In the genomic region with DNA sequence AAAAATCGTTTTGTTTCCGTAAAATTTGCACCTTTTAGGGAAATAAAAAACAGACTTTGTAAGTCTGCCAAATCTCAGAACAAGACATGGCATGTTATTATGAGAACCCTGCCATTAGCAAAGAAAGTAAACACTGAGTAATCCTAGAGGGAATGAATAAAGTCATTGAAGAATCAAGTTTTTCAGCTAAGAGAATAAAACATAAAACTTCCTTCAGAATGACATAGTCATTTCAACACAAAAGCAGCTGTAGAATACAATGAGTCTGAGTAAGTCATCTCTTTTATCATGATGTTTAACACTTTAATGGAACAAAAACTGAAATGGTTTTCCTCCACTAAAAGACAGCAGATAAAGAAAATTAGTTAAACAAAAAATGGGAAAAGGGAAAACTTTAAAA, we compare ENCODE assay signal across 10 cellular contexts. TPM values are rescaled to one million over a fixed set of nuclear protein-coding genes. Genes with fewer than 3 reads are reported as not detected.
A peak's percentile ranks its signal among the peaks of the same experiment; 100 is the strongest.
DNase-seq lines count a peak whose midpoint lies in the region; ATAC-seq, FAIRE-seq and TF ChIP-seq lines count a peak whose summit lies in the region.
"Had no signal": no experiment of that assay in that cellular context is flagged by ENCODE, and none has a peak within 500 bp of the region (broad histone marks: within the 10 kb centered on the region; RNA-seq: fewer than 3 reads in every experiment).

No MANE protein-coding gene starts in this region.

- FAIRE-seq in A549 (lab: Jason Lieb, UNC): no peak

- H3K4me1 ChIP-seq in A549: peaks cover 93% of the 10 kb centered on the region

- H3K9me3 ChIP-seq in A549: no peaks in the 10 kb centered on the region

- DNase-seq in A549 (ENCODE audit: low read depth in 1 of 2, low spot score in 1 of 2): peak in 1 of 2 experiments; percentile 69
- DNase-seq in LHCN-M2 (ENCODE audit: low read depth): peak; percentile 82
- DNase-seq in choroid plexus epithelial cell (ENCODE audit: low read depth): peak; percentile 60
- DNase-seq in left lobe of liver (ENCODE audit: low spot score): no peak
- no peak for DNase-seq in C1 segment of cervical spinal cord (lab: John Stamatoyannopoulos, UW)
- no peak for DNase-seq in HUDEP-2 (lab: John Stamatoyannopoulos, UW; ENCODE audit: unreplicated experiment in 76 of 76)
- DNase-seq: activated naive CD4-positive, alpha-beta T cell treated with anti-CD3 and anti-CD28 coated beads, Interleukin-2, amount 50 U/mL, for 16 hours had no signal

- peak in 1 of 2 experiments; percentile 63; a peak in 1 of 5 replicates for TF ChIP-seq EP300 in A549 (IDR thresholded peaks at IDR 0.05)

- no peak for TF ChIP-seq RAD21 in A549 (conservative IDR thresholded peaks at IDR 0.05 in 1 of 2, IDR thresholded peaks at IDR 0.05 in 1 of 2)

- H3K27me3 ChIP-seq in layer of hippocampus (ENCODE audit: control insufficient read depth, insufficient read depth, low read length): no peaks in the 10 kb centered on the region

- H3K27ac ChIP-seq in A549 (peak overlapping the region; percentile 71 to 86), layer of hippocampus (ENCODE audit: low read depth, low read length) (peak overlapping the region; percentile 69)
- H3K27ac ChIP-seq: C4-2B had no signal

- no peak overlapping the region for H3K4me3 ChIP-seq in A549
- H3K4me3 ChIP-seq in choroid plexus epithelial cell (ENCODE audit: low read depth, low read length): no peak overlapping the region

- peak overlapping the region; percentile 57 for H3K4me2 ChIP-seq in A549

- TF ChIP-seq CTCF in A549 (IDR thresholded peaks at IDR 0.05) (no peak), choroid plexus epithelial cell (conservative IDR thresholded peaks at IDR 0.05; ENCODE audit: low read depth, low read length) (no peak)

- CTCF ChIA-PET in A549 (lab: Yijun Ruan, JAX): interaction anchor here (1.1 kb wide), 2 partner anchors 45 to 104 kb away, joined by 3 read pairs; no protein-coding TSS in a partner anchor

- 0% methylated on average over 2 of the region's 2 CpGs for WGBS in A549 (ENCODE audit: missing lambda C conversion rate)

- no peak for TF ChIP-seq POLR2A in A549 (IDR thresholded peaks at IDR 0.05; ENCODE audit: low read length)

- ATAC-seq in A549 (peak; percentile 77 to 79), left lobe of liver (no peak), HG02642 (IDR thresholded peaks at IDR 0.05; ENCODE audit: poor library complexity, unreplicated experiment) (no peak)

- POLR2A ChIA-PET in A549 (lab: Yijun Ruan, JAX): interaction anchor here (1.2 kb wide), 1 partner anchor 10 kb away, joined by 4 read pairs; a partner anchor contains a TSS

TF ChIP-seq in A549, 52 proteins besides CTCF, POLR2A, EP300 and RAD21:
- TF ChIP-seq HOXB13 (CRISPR knock-in tag; IDR thresholded peaks at IDR 0.05; ENCODE audit: low read depth) (no peak), ZSCAN20 (CRISPR knock-in tag; IDR thresholded peaks at IDR 0.05) (no peak), JUNB (IDR thresholded peaks at IDR 0.05) (peak; percentile 82), EHF (CRISPR knock-in tag; IDR thresholded peaks at IDR 0.05) (no peak), HDAC2 (IDR thresholded peaks at IDR 0.05) (no peak), RFX5 (IDR thresholded peaks at IDR 0.05) (no peak), RARB (CRISPR knock-in tag; IDR thresholded peaks at IDR 0.05) (no peak), SMC3 (IDR thresholded peaks at IDR 0.05) (no peak), TFCP2L1 (CRISPR knock-in tag; IDR thresholded peaks at IDR 0.05) (no peak), PHF8 (IDR thresholded peaks at IDR 0.05; ENCODE audit: borderline replicate concordance, low read depth) (no peak), JUN (IDR thresholded peaks at IDR 0.05) (0 out of 5 replicates have a peak, but pooled peaks of 1 of the 2 experiments have one; percentile 65), TP53 (CRISPR knock-in tag; IDR thresholded peaks at IDR 0.05) (no peak), HOXB5 (CRISPR knock-in tag; IDR thresholded peaks at IDR 0.05) (no peak), GATA3 (IDR thresholded peaks at IDR 0.05; ENCODE audit: borderline replicate concordance) (peak; percentile 76; the same call in 1 of the 2 replicates), MAFK (IDR thresholded peaks at IDR 0.05; ENCODE audit: partially characterized antibody) (no peak), ESRRA (IDR thresholded peaks at IDR 0.05; ENCODE audit: borderline replicate concordance, low read length) (no peak), NFE2L2 (conservative IDR thresholded peaks at IDR 0.05; ENCODE audit: low read length) (no peak), FOSL2 (IDR thresholded peaks at IDR 0.05) (peak; percentile 46; the same call in 1 of the 2 replicates), FOSL2 (CRISPR knock-in tag; IDR thresholded peaks at IDR 0.05) (peak; percentile 74), CBX2 (IDR thresholded peaks at IDR 0.05; ENCODE audit: borderline replicate concordance, low read depth) (no peak), HEYL (CRISPR knock-in tag; IDR thresholded peaks at IDR 0.05) (no peak), NPAS2 (CRISPR knock-in tag; IDR thresholded peaks at IDR 0.05; ENCODE audit: borderline replicate concordance) (no peak), CEBPB (IDR thresholded peaks at IDR 0.05) (0 out of 4 replicates have a peak, but pooled peaks have one; percentile 4 to 21), SREBF2 (IDR thresholded peaks at IDR 0.05) (no peak), MYC (IDR thresholded peaks at IDR 0.05; ENCODE audit: borderline replicate concordance, low read length) (no peak), KDM1A (IDR thresholded peaks at IDR 0.05; ENCODE audit: low read depth) (no peak), RNF2 (IDR thresholded peaks at IDR 0.05; ENCODE audit: borderline replicate concordance, low read depth) (no peak), HOXA7 (CRISPR knock-in tag; IDR thresholded peaks at IDR 0.05) (no peak)
- TF ChIP-seq, protein P1, sequence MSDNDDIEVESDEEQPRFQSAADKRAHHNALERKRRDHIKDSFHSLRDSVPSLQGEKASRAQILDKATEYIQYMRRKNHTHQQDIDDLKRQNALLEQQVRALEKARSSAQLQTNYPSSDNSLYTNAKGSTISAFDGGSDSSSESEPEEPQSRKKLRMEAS (IDR thresholded peaks at IDR 0.05): no peak
- TF ChIP-seq, protein P2, sequence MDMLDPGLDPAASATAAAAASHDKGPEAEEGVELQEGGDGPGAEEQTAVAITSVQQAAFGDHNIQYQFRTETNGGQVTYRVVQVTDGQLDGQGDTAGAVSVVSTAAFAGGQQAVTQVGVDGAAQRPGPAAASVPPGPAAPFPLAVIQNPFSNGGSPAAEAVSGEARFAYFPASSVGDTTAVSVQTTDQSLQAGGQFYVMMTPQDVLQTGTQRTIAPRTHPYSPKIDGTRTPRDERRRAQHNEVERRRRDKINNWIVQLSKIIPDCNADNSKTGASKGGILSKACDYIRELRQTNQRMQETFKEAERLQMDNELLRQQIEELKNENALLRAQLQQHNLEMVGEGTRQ (IDR thresholded peaks at IDR 0.05): no peak
- TF ChIP-seq, protein P3, sequence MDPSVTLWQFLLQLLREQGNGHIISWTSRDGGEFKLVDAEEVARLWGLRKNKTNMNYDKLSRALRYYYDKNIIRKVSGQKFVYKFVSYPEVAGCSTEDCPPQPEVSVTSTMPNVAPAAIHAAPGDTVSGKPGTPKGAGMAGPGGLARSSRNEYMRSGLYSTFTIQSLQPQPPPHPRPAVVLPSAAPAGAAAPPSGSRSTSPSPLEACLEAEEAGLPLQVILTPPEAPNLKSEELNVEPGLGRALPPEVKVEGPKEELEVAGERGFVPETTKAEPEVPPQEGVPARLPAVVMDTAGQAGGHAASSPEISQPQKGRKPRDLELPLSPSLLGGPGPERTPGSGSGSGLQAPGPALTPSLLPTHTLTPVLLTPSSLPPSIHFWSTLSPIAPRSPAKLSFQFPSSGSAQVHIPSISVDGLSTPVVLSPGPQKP (IDR thresholded peaks at IDR 0.05; ENCODE audit: low read depth, low read length): no peak
- TF ChIP-seq, protein P4, sequence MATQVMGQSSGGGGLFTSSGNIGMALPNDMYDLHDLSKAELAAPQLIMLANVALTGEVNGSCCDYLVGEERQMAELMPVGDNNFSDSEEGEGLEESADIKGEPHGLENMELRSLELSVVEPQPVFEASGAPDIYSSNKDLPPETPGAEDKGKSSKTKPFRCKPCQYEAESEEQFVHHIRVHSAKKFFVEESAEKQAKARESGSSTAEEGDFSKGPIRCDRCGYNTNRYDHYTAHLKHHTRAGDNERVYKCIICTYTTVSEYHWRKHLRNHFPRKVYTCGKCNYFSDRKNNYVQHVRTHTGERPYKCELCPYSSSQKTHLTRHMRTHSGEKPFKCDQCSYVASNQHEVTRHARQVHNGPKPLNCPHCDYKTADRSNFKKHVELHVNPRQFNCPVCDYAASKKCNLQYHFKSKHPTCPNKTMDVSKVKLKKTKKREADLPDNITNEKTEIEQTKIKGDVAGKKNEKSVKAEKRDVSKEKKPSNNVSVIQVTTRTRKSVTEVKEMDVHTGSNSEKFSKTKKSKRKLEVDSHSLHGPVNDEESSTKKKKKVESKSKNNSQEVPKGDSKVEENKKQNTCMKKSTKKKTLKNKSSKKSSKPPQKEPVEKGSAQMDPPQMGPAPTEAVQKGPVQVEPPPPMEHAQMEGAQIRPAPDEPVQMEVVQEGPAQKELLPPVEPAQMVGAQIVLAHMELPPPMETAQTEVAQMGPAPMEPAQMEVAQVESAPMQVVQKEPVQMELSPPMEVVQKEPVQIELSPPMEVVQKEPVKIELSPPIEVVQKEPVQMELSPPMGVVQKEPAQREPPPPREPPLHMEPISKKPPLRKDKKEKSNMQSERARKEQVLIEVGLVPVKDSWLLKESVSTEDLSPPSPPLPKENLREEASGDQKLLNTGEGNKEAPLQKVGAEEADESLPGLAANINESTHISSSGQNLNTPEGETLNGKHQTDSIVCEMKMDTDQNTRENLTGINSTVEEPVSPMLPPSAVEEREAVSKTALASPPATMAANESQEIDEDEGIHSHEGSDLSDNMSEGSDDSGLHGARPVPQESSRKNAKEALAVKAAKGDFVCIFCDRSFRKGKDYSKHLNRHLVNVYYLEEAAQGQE (IDR thresholded peaks at IDR 0.05): no peak

RNA-seq across cellular contexts. Expression of a gene that starts 10.3 kb away (rescaled TPM):
- polyA plus RNA-seq in A549 (2011; rRNA removed) (99.0 and 124 TPM in 2 replicates), A549 (2017; fragmentation: RNase III; extraction: RNeasy Plus Mini Kit Qiagen cat#74134 plus additional on column Dnase treatment) (32.4 to 41.6 TPM (median 37.5 TPM) in 3 replicates)
- 11.2 and 12.7 TPM in 2 replicates for polyA plus RNA-seq in A549 (2012; cell fraction: cytosol; rRNA removed)
- polyA plus RNA-seq in A549 (2012; cell fraction: nucleus; rRNA removed): 75.3 and 145 TPM in 2 replicates
- polyA minus RNA-seq in A549 (2011; rRNA and poly(A)+ RNA removed): 217 and 226 TPM in 2 replicates
- total RNA-seq in LHCN-M2 (2014; rRNA removed) (210 and 230 TPM in 2 replicates), left lobe of liver (86.5 TPM)
- 67.5 TPM for polyA plus RNA-seq in LHCN-M2 (2012)

Comparison
In these comparisons a context has a peak if more than half of its experiments do, and no peak if none do; other contexts are left out.
1. ATAC-seq: peak in A549 (2 of 2); none in left lobe of liver (single experiment) and HG02642 (single experiment).
2. DNase-seq: peak in LHCN-M2 (single experiment) and choroid plexus epithelial cell (single experiment); none in left lobe of liver (single experiment), C1 segment of cervical spinal cord (0 of 14) and HUDEP-2 (0 of 76).